19 cellular contexts compared by ENCODE assay signal in the genomic region with DNA sequence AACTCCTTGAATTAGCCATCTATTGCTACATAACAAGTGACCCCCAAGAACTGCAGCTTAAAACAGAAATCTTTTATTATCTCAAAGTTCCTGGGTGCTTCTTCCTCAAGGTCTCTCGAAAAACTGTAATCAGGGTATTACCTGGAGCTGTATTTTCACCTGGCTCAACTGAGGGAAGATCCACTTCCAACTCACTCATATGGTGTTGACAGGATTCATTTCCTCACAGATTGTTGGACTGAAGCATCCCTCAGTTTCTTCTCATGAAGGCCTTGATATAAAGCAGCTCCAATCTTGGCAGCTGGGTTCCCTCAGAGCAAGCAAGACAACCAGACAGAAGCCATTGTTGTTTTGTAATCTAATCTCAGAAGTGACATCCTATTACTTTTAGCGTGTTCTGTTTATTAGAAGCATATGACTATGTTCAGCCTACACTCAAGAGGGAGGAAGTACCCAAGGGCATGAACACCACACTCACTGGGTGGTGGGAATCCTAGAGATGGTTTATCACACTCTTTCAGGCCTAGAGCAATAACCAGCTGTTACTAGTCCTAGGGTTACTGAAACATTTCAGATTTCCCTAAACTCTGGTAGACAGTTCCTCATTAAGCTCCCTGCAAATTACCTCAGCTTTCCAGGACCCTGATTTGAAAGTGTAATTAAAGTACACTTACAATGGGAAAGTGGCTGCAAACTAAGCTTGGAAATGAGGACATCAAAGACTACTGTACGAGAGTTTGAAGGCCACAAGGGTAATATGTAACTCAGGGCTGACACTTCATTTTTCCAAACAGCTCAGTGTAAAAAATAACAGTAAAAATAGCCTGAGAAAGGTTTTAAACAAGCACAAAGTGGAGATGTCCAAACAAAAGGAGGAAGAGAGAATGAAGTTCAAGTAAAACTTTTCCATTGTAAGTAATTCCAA.
"Had no signal": no experiment of that assay in that cellular context is flagged by ENCODE, and none has a peak within 500 bp of the region (broad histone marks: within the 10 kb centered on the region; RNA-seq: fewer than 3 reads in every experiment).

No MANE protein-coding gene starts in this region.

- H3K4me2 ChIP-seq: neural progenitor cell had no signal

- DNase-seq: activated CD4-positive, alpha-beta T cell treated with anti-CD3 and anti-CD28 coated beads, Interleukin-2, amount 50 U/mL, for 48 hours; activated CD8-positive, alpha-beta memory T cell treated with anti-CD3 and anti-CD28 coated beads, Interleukin-2, amount 10 ng/mL, durations not matched to agents 7 days and 5 days; activated naive CD4-positive, alpha-beta T cell treated with anti-CD3 and anti-CD28 coated beads, Interleukin-2, amount 10 ng/mL, durations not matched to agents 7 days and 5 days; activated T-cell treated with anti-CD3 and anti-CD28 coated beads, Interleukin-2, amount 50 U/mL, for 1 hour; esophagus squamous epithelium; foreskin keratinocyte; kidney glomerular epithelial cell; naive B cell; psoas muscle; stomach; T-cell; T-helper 9 cell; testis had no signal

- H3K4me1 ChIP-seq: esophagus squamous epithelium, foreskin keratinocyte, neural progenitor cell, psoas muscle, testis had no signal

- H3K27ac ChIP-seq: foreskin keratinocyte, neural progenitor cell, psoas muscle, stomach, testis had no signal

- H3K27me3 ChIP-seq: esophagus squamous epithelium, neural progenitor cell, stomach, testis had no signal

- H2AFZ ChIP-seq: neural progenitor cell had no signal

- H3K9ac ChIP-seq: neural progenitor cell had no signal

- FAIRE-seq: astrocyte, colon, urothelium cell line had no signal

- H3K36me3 ChIP-seq: esophagus squamous epithelium, neural progenitor cell, stomach had no signal

- H3K4me3 ChIP-seq: esophagus squamous epithelium, lung, neural progenitor cell, psoas muscle, stomach, testis had no signal

- H3K9me3 ChIP-seq: esophagus squamous epithelium, psoas muscle, stomach, testis had no signal

- ATAC-seq: activated CD8-positive, alpha-beta memory T cell treated with anti-CD3 and anti-CD28 coated beads, Interleukin-2, amount 10 ng/mL, durations not matched to agents 7 days and 5 days; foreskin keratinocyte; psoas muscle; sciatic nerve; T-cell had no signal
